In genomic region chr6:137240168-137240567, GRCh38 we compare ENCODE assay signal across 10 cellular contexts. TPM values are rescaled to one million over a fixed set of nuclear protein-coding genes. Genes with fewer than 3 reads are reported as not detected.
DNase-seq lines count a peak whose midpoint lies in the region; ATAC-seq and TF ChIP-seq lines count a peak whose summit lies in the region.
"Had no signal": no experiment of that assay in that cellular context is flagged by ENCODE, and none has a peak within 500 bp of the region (broad histone marks: within the 10 kb centered on the region; RNA-seq: fewer than 3 reads in every experiment).

No MANE protein-coding gene starts in this region.

- intact Hi-C loops in posterior vena cava (cut with DNase I) = no loop called here

- H3K36me3 ChIP-seq in H7 (replicated peaks; ENCODE audit: control insufficient read depth, insufficient read depth, low read length) = no peaks in the 10 kb centered on the region

- H3K4me1 Mint-ChIP-seq in activated T-cell treated with anti-CD3 and anti-CD28 coated beads, Interleukin-2, amount 50 U/mL, for 72 hours (ENCODE audit: low read depth) = peaks cover 8% of the 10 kb centered on the region

- H3K36me3 Mint-ChIP-seq in activated T-cell treated with anti-CD3 and anti-CD28 coated beads, Interleukin-2, amount 50 U/mL, for 72 hours (ENCODE audit: insufficient read depth in 2 of 2) = peaks cover 0 to 3% of the 10 kb centered on the region in 2 donors

- H3K27me3 Mint-ChIP-seq in activated T-cell treated with anti-CD3 and anti-CD28 coated beads, Interleukin-2, amount 50 U/mL, for 72 hours (ENCODE audit: low read depth) = peaks cover 6% of the 10 kb centered on the region

- no peak overlapping the region for H3K4me3 Mint-ChIP-seq in activated T-cell treated with anti-CD3 and anti-CD28 coated beads, Interleukin-2, amount 50 U/mL, for 72 hours

- ATAC-seq in GM21447 (IDR thresholded peaks at IDR 0.05; ENCODE audit: unreplicated experiment) (no peak), GM21786 (IDR thresholded peaks at IDR 0.05; ENCODE audit: unreplicated experiment) (no peak)
- ATAC-seq in activated T-cell treated with anti-CD3 and anti-CD28 coated beads, Interleukin-2, amount 50 U/mL, for 72 hours (replicated peaks in 1 of 2) = no peak

- TF ChIP-seq CTCF in fibroblast of mammary gland (conservative IDR thresholded peaks at IDR 0.05; ENCODE audit: control insufficient read depth, insufficient read depth, low read depth, low read length) = no peak

- peak; percentile 79 for DNase-seq in EL
- peak; percentile 87 for DNase-seq in SIG-M5 treated with dmso at 0.1 percent for 504 hours (lab: John Stamatoyannopoulos, UW; ENCODE audit: unreplicated experiment)
- DNase-seq in fibroblast of mammary gland (ENCODE audit: low read depth) = peak; percentile 98
- peak; percentile 91 for DNase-seq in posterior vena cava (ENCODE audit: low spot score)
- no peak for DNase-seq in H7
- no peak for DNase-seq in activated T-cell treated with anti-CD3 and anti-CD28 coated beads, Interleukin-2, amount 50 U/mL, for 72 hours
- DNase-seq: activated CD4-positive, alpha-beta T cell treated with anti-CD3 and anti-CD28 coated beads for 1 hour; NCI-H524 had no signal

- H3K27ac Mint-ChIP-seq in activated T-cell treated with anti-CD3 and anti-CD28 coated beads, Interleukin-2, amount 50 U/mL, for 72 hours = no peak overlapping the region

- no peaks in the 10 kb centered on the region for H3K27me3 ChIP-seq in H7 (ENCODE audit: control insufficient read depth, insufficient read depth, low read length)

- H3K4me3 ChIP-seq in fibroblast of mammary gland (ENCODE audit: control insufficient read depth, low read depth, low read length) (no peak overlapping the region), H7 (ENCODE audit: insufficient read depth, low read depth, low read length) (no peak overlapping the region)

- H3K9me3 Mint-ChIP-seq in activated T-cell treated with anti-CD3 and anti-CD28 coated beads, Interleukin-2, amount 50 U/mL, for 72 hours = peaks cover 0 to 4% of the 10 kb centered on the region in 2 donors

RNA-seq across cellular contexts. Expression of gene IFNGR1, which starts 21.0 kb away (rescaled TPM):
- total RNA-seq in posterior vena cava = 10 to 100 TPM; 71.4 to 72.7 TPM
- total RNA-seq in H7 (2014; rRNA removed; shearing (Covaris generic)) = 21.8 and 24.7 TPM in 2 replicates
- 10 to 100 TPM; 51.0 to 54.3 TPM for total RNA-seq in activated T-cell treated with anti-CD3 and anti-CD28 coated beads, Interleukin-2, amount 50 U/mL, for 72 hours

Comparison
In these comparisons a context has a peak if more than half of its experiments do, and no peak if none do; other contexts are left out.
1. DNase-seq: peak in EL (single experiment), SIG-M5 treated with dmso at 0.1 percent for 504 hours (single experiment), fibroblast of mammary gland (single experiment) and posterior vena cava (single experiment); none in H7 (single experiment) and activated T-cell treated with anti-CD3 and anti-CD28 coated beads, Interleukin-2, amount 50 U/mL, for 72 hours (0 of 2).